In the genomic region with DNA sequence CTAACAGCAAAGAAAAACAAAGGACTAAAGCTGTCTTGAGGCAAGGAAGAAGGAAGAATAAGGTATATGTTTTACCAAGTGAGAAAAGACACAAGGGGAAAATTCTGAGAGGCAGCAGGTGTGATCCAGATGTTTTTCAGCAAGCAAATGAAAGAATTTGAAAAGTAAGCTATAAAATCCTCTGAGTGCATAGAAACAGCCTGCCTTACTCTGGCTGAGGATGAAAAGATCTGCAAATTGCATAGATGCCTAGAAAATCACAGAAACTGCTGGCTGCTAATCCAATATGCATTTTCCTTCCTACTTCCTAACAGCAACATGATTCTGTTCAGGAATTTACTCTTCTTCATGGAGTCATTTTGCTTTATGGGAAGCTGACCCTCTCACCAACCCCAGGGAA, we compare ENCODE assay signal across 1 cellular context.
TF ChIP-seq lines count a peak whose summit lies in the region.

No MANE protein-coding gene starts in this region.

TF ChIP-seq in IMR-90, 13 proteins besides CTCF, POLR2A, EP300 and RAD21:
- TF ChIP-seq CHD1 (IDR thresholded peaks at IDR 0.05; ENCODE audit: low read depth, low read length) (no peak), FOS (IDR thresholded peaks at IDR 0.05; ENCODE audit: low read depth, low read length) (no peak), MAFK (IDR thresholded peaks at IDR 0.05; ENCODE audit: low read depth, low read length) (no peak), MAZ (IDR thresholded peaks at IDR 0.05; ENCODE audit: borderline replicate concordance, low read depth, low read length) (no peak), RFX5 (IDR thresholded peaks at IDR 0.05; ENCODE audit: low read depth, low read length) (no peak), RCOR1 (IDR thresholded peaks at IDR 0.05; ENCODE audit: insufficient replicate concordance, low read length) (no peak), SMC3 (IDR thresholded peaks at IDR 0.05; ENCODE audit: low read depth, low read length) (no peak), MXI1 (IDR thresholded peaks at IDR 0.05; ENCODE audit: borderline replicate concordance, low read depth, low read length) (no peak), CEBPB (IDR thresholded peaks at IDR 0.05; ENCODE audit: low read depth, low read length) (no peak), BHLHE40 (IDR thresholded peaks at IDR 0.05; ENCODE audit: low read depth, low read length) (no peak), NFE2L2 (IDR thresholded peaks at IDR 0.05; ENCODE audit: low read depth, low read length) (no peak)
- TF ChIP-seq, protein P1, sequence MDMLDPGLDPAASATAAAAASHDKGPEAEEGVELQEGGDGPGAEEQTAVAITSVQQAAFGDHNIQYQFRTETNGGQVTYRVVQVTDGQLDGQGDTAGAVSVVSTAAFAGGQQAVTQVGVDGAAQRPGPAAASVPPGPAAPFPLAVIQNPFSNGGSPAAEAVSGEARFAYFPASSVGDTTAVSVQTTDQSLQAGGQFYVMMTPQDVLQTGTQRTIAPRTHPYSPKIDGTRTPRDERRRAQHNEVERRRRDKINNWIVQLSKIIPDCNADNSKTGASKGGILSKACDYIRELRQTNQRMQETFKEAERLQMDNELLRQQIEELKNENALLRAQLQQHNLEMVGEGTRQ (IDR thresholded peaks at IDR 0.05; ENCODE audit: low read depth, low read length), result no peak
- TF ChIP-seq, protein P2, sequence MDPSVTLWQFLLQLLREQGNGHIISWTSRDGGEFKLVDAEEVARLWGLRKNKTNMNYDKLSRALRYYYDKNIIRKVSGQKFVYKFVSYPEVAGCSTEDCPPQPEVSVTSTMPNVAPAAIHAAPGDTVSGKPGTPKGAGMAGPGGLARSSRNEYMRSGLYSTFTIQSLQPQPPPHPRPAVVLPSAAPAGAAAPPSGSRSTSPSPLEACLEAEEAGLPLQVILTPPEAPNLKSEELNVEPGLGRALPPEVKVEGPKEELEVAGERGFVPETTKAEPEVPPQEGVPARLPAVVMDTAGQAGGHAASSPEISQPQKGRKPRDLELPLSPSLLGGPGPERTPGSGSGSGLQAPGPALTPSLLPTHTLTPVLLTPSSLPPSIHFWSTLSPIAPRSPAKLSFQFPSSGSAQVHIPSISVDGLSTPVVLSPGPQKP (IDR thresholded peaks at IDR 0.05; ENCODE audit: borderline replicate concordance, low read depth, low read length), result no peak
